15 cellular contexts compared by ENCODE assay signal in genomic region chr5:170743876-170744212, GRCh38. TPM values are rescaled to one million over a fixed set of nuclear protein-coding genes. Genes with fewer than 3 reads are reported as not detected.
A peak's percentile ranks its signal among the peaks of the same experiment; 100 is the strongest.
DNase-seq lines count a peak whose midpoint lies in the region; ATAC-seq and TF ChIP-seq lines count a peak whose summit lies in the region.
"Had no signal": no experiment of that assay in that cellular context is flagged by ENCODE, and none has a peak within 500 bp of the region (broad histone marks: within the 10 kb centered on the region; RNA-seq: fewer than 3 reads in every experiment).

No MANE protein-coding gene starts in this region.

- H3K36me3 Mint-ChIP-seq in glutamatergic neuron (ENCODE audit: unreplicated experiment), result peaks cover 5% of the 10 kb centered on the region
- no peaks in the 10 kb centered on the region for H3K36me3 Mint-ChIP-seq in osteocyte (ENCODE audit: unreplicated experiment)

- H3K9ac ChIP-seq in NT2/D1 (ENCODE audit: insufficient read length, low read depth), result peak overlapping the region; percentile 70

- peaks cover 3% of the 10 kb centered on the region for H3K27me3 Mint-ChIP-seq in glutamatergic neuron (ENCODE audit: unreplicated experiment)
- H3K27me3 Mint-ChIP-seq in osteocyte (ENCODE audit: unreplicated experiment), result peaks cover 19% of the 10 kb centered on the region

- no peaks in the 10 kb centered on the region for H3K9me3 ChIP-seq in NT2/D1 (ENCODE audit: insufficient read depth, low read length)
- H3K9me3 ChIP-seq: adrenal gland, upper lobe of right lung had no signal

- H3K9me3 Mint-ChIP-seq in glutamatergic neuron (ENCODE audit: unreplicated experiment) (peaks cover 2% of the 10 kb centered on the region), osteocyte (ENCODE audit: unreplicated experiment) (no peaks in the 10 kb centered on the region)
- H3K9me3 Mint-ChIP-seq: activated T-cell treated with anti-CD3 and anti-CD28 coated beads, Interleukin-2, amount 50 U/mL, for 4 hours had no signal

- ATAC-seq in HG03460 (IDR thresholded peaks at IDR 0.05; ENCODE audit: unreplicated experiment), result no peak
- no peak for ATAC-seq in HG03135 (IDR thresholded peaks at IDR 0.05; ENCODE audit: unreplicated experiment)

- no peak overlapping the region for H3K4me3 ChIP-seq in NT2/D1 (ENCODE audit: insufficient read length, low read depth)
- H3K4me3 ChIP-seq: adrenal gland, upper lobe of right lung had no signal

- H3K4me3 Mint-ChIP-seq in glutamatergic neuron (ENCODE audit: unreplicated experiment) (peak overlapping the region; percentile 87), osteocyte (ENCODE audit: unreplicated experiment) (peak overlapping the region; percentile 59)
- H3K4me3 Mint-ChIP-seq: activated T-cell treated with anti-CD3 and anti-CD28 coated beads, Interleukin-2, amount 50 U/mL, for 4 hours had no signal

- H3K4me1 Mint-ChIP-seq in glutamatergic neuron (ENCODE audit: low read depth, unreplicated experiment) (peaks cover 11% of the 10 kb centered on the region), osteocyte (ENCODE audit: unreplicated experiment) (peaks cover 34% of the 10 kb centered on the region)

- no peak overlapping the region for H3K27ac Mint-ChIP-seq in glutamatergic neuron (ENCODE audit: unreplicated experiment)
- H3K27ac Mint-ChIP-seq in osteocyte (ENCODE audit: unreplicated experiment), result no peak overlapping the region

- TF ChIP-seq CTCF in glutamatergic neuron (IDR thresholded peaks at IDR 0.05; ENCODE audit: partially characterized antibody, unreplicated experiment) (no peak), osteocyte (IDR thresholded peaks at IDR 0.05) (no peak)

- H3K4me1 ChIP-seq in NT2/D1 (ENCODE audit: insufficient read depth, insufficient read length), result peaks cover 10% of the 10 kb centered on the region

- H3K36me3 ChIP-seq in NT2/D1 (ENCODE audit: insufficient read depth, insufficient read length, low read length), result no peaks in the 10 kb centered on the region
- H3K36me3 ChIP-seq: adrenal gland, upper lobe of right lung had no signal

- peaks cover 5% of the 10 kb centered on the region for H3K27me3 ChIP-seq in NT2/D1 (ENCODE audit: insufficient read depth, insufficient read length)

- DNase-seq in DMS 273 (lab: John Stamatoyannopoulos, UW; ENCODE audit: unreplicated experiment), result peak; percentile 59
- no peak for DNase-seq in DMS 273 treated with DMSO at 0.1 percent for 48 hours (lab: John Stamatoyannopoulos, UW)
- no peak for DNase-seq in NT2/D1 (ENCODE audit: low read depth, low spot score)
- DNase-seq in glutamatergic neuron, result no peak
- DNase-seq in osteocyte (ENCODE audit: extremely low spot score, unreplicated experiment), result peak; percentile 79
- DNase-seq in ecto neural progenitor cell (ENCODE audit: low spot score), result no peak
- DNase-seq: NCI-H1694 had no signal

RNA-seq across cellular contexts. Expression of gene GABRP, which starts 39.7 kb away (rescaled TPM):
- total RNA-seq in glutamatergic neuron (ENCODE audit: unreplicated experiment) (not detected), osteocyte (not detected in 2 replicates)
- total RNA-seq: activated CD8-positive, alpha-beta memory T cell treated with anti-CD3 and anti-CD28 coated beads for 36 hours; activated T-cell treated with anti-CD3 and anti-CD28 coated beads, Interleukin-2, amount 50 U/mL, for 4 hours; LHCN-M2; myocyte; upper lobe of right lung had no signal

Comparison
In these comparisons a context has a peak if more than half of its experiments do, and no peak if none do; other contexts are left out.
1. DNase-seq: peak in DMS 273 (single experiment) and osteocyte (single experiment); none in DMS 273 treated with DMSO at 0.1 percent for 48 hours (single experiment), NT2/D1 (single experiment), glutamatergic neuron (single experiment) and ecto neural progenitor cell (single experiment).